Comparison of ENCODE assay signal across 18 cellular contexts in the genomic region with DNA sequence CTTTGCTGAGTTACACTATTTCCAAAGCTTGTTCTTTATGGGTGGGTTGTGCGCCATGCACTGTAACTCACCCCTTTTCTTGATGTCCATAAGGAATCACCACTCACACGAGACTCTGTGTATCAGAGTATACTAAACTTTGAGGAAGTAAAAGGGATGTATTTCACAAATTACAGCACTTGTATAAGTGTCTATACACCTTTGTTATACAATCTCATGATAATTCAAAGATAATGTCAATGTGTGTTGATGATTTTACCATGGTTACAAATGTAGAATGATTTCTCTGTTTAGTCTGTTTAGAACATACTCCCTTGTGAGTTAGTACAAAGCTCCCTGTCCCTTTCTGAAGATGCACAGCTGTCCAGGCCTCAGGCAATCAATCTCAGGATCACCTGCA.
"Had no signal": no experiment of that assay in that cellular context is flagged by ENCODE, and none has a peak within 500 bp of the region (broad histone marks: within the 10 kb centered on the region; RNA-seq: fewer than 3 reads in every experiment).

No MANE protein-coding gene starts in this region.

- DNase-seq: colonic mucosa; cortex of kidney; dorsolateral prefrontal cortex; effector CD4-positive, alpha-beta T cell; effector memory CD4-positive, alpha-beta T cell; foreskin keratinocyte; heart left ventricle; hypothalamus; immature natural killer cell; islet precursor cell; kidney; kidney glomerular epithelial cell; left lung; left ventricle myocardium superior; lower lobe of right lung; mesenchymal stem cell; naive thymus-derived CD4-positive, alpha-beta T cell had no signal

- ATAC-seq: foreskin keratinocyte; gastroesophageal sphincter; heart left ventricle; left lung; left ventricle myocardium superior; lower lobe of right lung; naive thymus-derived CD4-positive, alpha-beta T cell had no signal
